14 cellular contexts compared by ENCODE assay signal in genomic region chr12:59619461-59620240, GRCh38. TPM values are rescaled to one million over a fixed set of nuclear protein-coding genes. Genes with fewer than 3 reads are reported as not detected.
A peak's percentile ranks its signal among the peaks of the same experiment; 100 is the strongest.
DNase-seq lines count a peak whose midpoint lies in the region; ATAC-seq and TF ChIP-seq lines count a peak whose summit lies in the region.
"Had no signal": no experiment of that assay in that cellular context is flagged by ENCODE, and none has a peak within 500 bp of the region (broad histone marks: within the 10 kb centered on the region; RNA-seq: fewer than 3 reads in every experiment).

No MANE protein-coding gene starts in this region.

- H3K27me3 Mint-ChIP-seq in central memory CD8-positive, alpha-beta T cell, result no peaks in the 10 kb centered on the region
- H3K27me3 Mint-ChIP-seq: activated T-cell treated with anti-CD3 and anti-CD28 coated beads, Interleukin-2, amount 50 U/mL, for 24 hours had no signal

- no peaks in the 10 kb centered on the region for H3K9me3 ChIP-seq in psoas muscle
- H3K9me3 ChIP-seq in ascending aorta, result no peaks in the 10 kb centered on the region
- no peaks in the 10 kb centered on the region for H3K9me3 ChIP-seq in ovary
- no peaks in the 10 kb centered on the region for H3K9me3 ChIP-seq in esophagus muscularis mucosa
- H3K9me3 ChIP-seq: sigmoid colon had no signal

- intact Hi-C loops in psoas muscle (cut with DNase I) (no loop called here), ascending aorta (cut with DNase I) (no loop called here), ovary (cut with DNase I) (no loop called here), esophagus muscularis mucosa (cut with DNase I) (no loop called here)

- peaks cover 50% of the 10 kb centered on the region for H3K4me1 Mint-ChIP-seq in central memory CD8-positive, alpha-beta T cell

- H3K36me3 ChIP-seq in psoas muscle (ENCODE audit: insufficient read depth in 1 of 2, low read depth in 1 of 2) (no peaks in the 10 kb centered on the region), ascending aorta (no peaks in the 10 kb centered on the region), ovary (no peaks in the 10 kb centered on the region), esophagus muscularis mucosa (no peaks in the 10 kb centered on the region)
- H3K36me3 ChIP-seq: sigmoid colon had no signal

- TF ChIP-seq EP300 in ovary (IDR thresholded peaks at IDR 0.05), result no peak
- TF ChIP-seq EP300 in esophagus muscularis mucosa (IDR thresholded peaks at IDR 0.05), result no peak

- no peaks in the 10 kb centered on the region for H3K27me3 ChIP-seq in psoas muscle (ENCODE audit: insufficient read depth in 3 of 3, low read length in 2 of 3)
- no peaks in the 10 kb centered on the region for H3K27me3 ChIP-seq in ascending aorta
- no peaks in the 10 kb centered on the region for H3K27me3 ChIP-seq in ovary
- H3K27me3 ChIP-seq in esophagus muscularis mucosa, result no peaks in the 10 kb centered on the region
- H3K27me3 ChIP-seq: BLaER1 treated with 17β-estradiol and CSF1 and Interleukin-3, amounts not matched to agents 10 nM and 100 nM; sigmoid colon had no signal

- ATAC-seq in GM18498 (IDR thresholded peaks at IDR 0.05; ENCODE audit: unreplicated experiment), result peak; percentile 59
- peak; percentile 45 for ATAC-seq in GM19351 (IDR thresholded peaks at IDR 0.05; ENCODE audit: unreplicated experiment)
- ATAC-seq in HG03175 (IDR thresholded peaks at IDR 0.05; ENCODE audit: unreplicated experiment), result peak; percentile 48
- ATAC-seq in central memory CD8-positive, alpha-beta T cell (replicated peaks; ENCODE audit: extremely low read depth, poor library complexity, severe bottlenecking), result peak; percentile 28
- no peak for ATAC-seq in psoas muscle

- no peak for DNase-seq in central memory CD8-positive, alpha-beta T cell (ENCODE audit: low spot score in 2 of 2)
- DNase-seq in psoas muscle, result no peak
- no peak for DNase-seq in ascending aorta (ENCODE audit: low spot score in 2 of 2)
- DNase-seq in ovary, result no peak
- DNase-seq in esophagus muscularis mucosa (ENCODE audit: extremely low spot score), result no peak
- DNase-seq: activated CD4-positive, CD25-positive, alpha-beta regulatory T cell treated with anti-CD3 and anti-CD28 coated beads, Interleukin-2, amount 50 U/mL, for 72 hours; activated T-cell treated with anti-CD3 and anti-CD28 coated beads, Interleukin-2, amount 50 U/mL, for 24 hours; NCI-H1417 treated with DMSO at 0.1 percent for 48 hours; sigmoid colon had no signal

- H3K4me1 ChIP-seq in psoas muscle, result no peaks in the 10 kb centered on the region
- H3K4me1 ChIP-seq in ascending aorta, result peaks cover 0 to 9% of the 10 kb centered on the region in 2 donors
- no peaks in the 10 kb centered on the region for H3K4me1 ChIP-seq in ovary (ENCODE audit: insufficient read depth)
- peaks cover 0 to 19% (median 14%) of the 10 kb centered on the region in 4 donors for H3K4me1 ChIP-seq in esophagus muscularis mucosa

- peak overlapping the region; percentile 1 for H3K27ac Mint-ChIP-seq in central memory CD8-positive, alpha-beta T cell (ENCODE audit: low read depth)
- H3K27ac Mint-ChIP-seq: activated T-cell treated with anti-CD3 and anti-CD28 coated beads, Interleukin-2, amount 50 U/mL, for 24 hours had no signal

- TF ChIP-seq POLR2A in ovary (IDR thresholded peaks at IDR 0.05), result no peak
- no peak for TF ChIP-seq POLR2A in esophagus muscularis mucosa (IDR thresholded peaks at IDR 0.05; ENCODE audit: low read depth)

- TF ChIP-seq CTCF in psoas muscle (IDR thresholded peaks at IDR 0.05) (no peak), ascending aorta (IDR thresholded peaks at IDR 0.05) (no peak), ovary (IDR thresholded peaks at IDR 0.05) (no peak), esophagus muscularis mucosa (IDR thresholded peaks at IDR 0.05) (no peak)

- H3K9me3 Mint-ChIP-seq in central memory CD8-positive, alpha-beta T cell, result no peaks in the 10 kb centered on the region
- H3K9me3 Mint-ChIP-seq: activated T-cell treated with anti-CD3 and anti-CD28 coated beads, Interleukin-2, amount 50 U/mL, for 24 hours; nephron had no signal

- WGBS in psoas muscle, 3 donors, result 41 to 55% (median 47%) methylated on average over 1 of the region's 1 CpG
- 48 to 55% (median 48%) methylated on average over 1 of the region's 1 CpG for WGBS in ovary, 3 donors
- WGBS in esophagus muscularis mucosa, result 30% methylated on average over 1 of the region's 1 CpG

- H3K27ac ChIP-seq in psoas muscle (no peak overlapping the region), ascending aorta (no peak overlapping the region), ovary (no peak overlapping the region), esophagus muscularis mucosa (replicated peaks in 1 of 4) (no peak overlapping the region)
- H3K27ac ChIP-seq: sigmoid colon had no signal

- no peak overlapping the region for H3K4me3 ChIP-seq in psoas muscle
- no peak overlapping the region for H3K4me3 ChIP-seq in ascending aorta
- H3K4me3 ChIP-seq in ovary, result no peak overlapping the region
- no peak overlapping the region for H3K4me3 ChIP-seq in esophagus muscularis mucosa
- H3K4me3 ChIP-seq: sigmoid colon had no signal

- H3K4me3 Mint-ChIP-seq in central memory CD8-positive, alpha-beta T cell, result no peak overlapping the region
- H3K4me3 Mint-ChIP-seq: activated T-cell treated with anti-CD3 and anti-CD28 coated beads, Interleukin-2, amount 50 U/mL, for 24 hours; nephron had no signal

- H3K36me3 Mint-ChIP-seq in central memory CD8-positive, alpha-beta T cell (ENCODE audit: insufficient read depth), result peaks cover 5% of the 10 kb centered on the region

RNA-seq across cellular contexts. Expression of gene SLC16A7, which starts 23.8 kb away (rescaled TPM):
- 10 to 100 TPM in 1 of 4 donors, 1 to 10 TPM in 3; 5.0 to 27.4 (median 8.4) TPM for total RNA-seq in psoas muscle
- polyA plus RNA-seq in psoas muscle, result 1 to 10 TPM in 1 of 3 donors, under 1 TPM in 2; 0.49 to 1.5 (median 0.84) TPM
- total RNA-seq in ascending aorta, result 12.6 TPM
- total RNA-seq in ovary, result 10 to 100 TPM; 12.3 to 21.9 (median 17.1) TPM
- polyA plus RNA-seq in ovary, result 1 to 10 TPM; 2.0 to 6.3 TPM
- total RNA-seq in esophagus muscularis mucosa, result 10 to 100 TPM; 16.9 to 45.4 (median 27.1) TPM

Comparison
In these comparisons a context has a peak if more than half of its experiments do, and no peak if none do; other contexts are left out.
1. ATAC-seq: peak in GM18498 (single experiment), GM19351 (single experiment), HG03175 (single experiment) and central memory CD8-positive, alpha-beta T cell (single experiment); none in psoas muscle (0 of 4).